Comparison of ENCODE assay signal across 30 cellular contexts in genomic region chr1:68706639-68707317, GRCh38.
"Had no signal": no experiment of that assay in that cellular context is flagged by ENCODE, and none has a peak within 500 bp of the region (broad histone marks: within the 10 kb centered on the region; RNA-seq: fewer than 3 reads in every experiment).

No MANE protein-coding gene starts in this region.

- H3K27ac ChIP-seq: body of pancreas, cardiac muscle cell, esophagus squamous epithelium, gastrocnemius medialis, stomach, suprapubic skin, transverse colon, uterus, VCaP had no signal

- ATAC-seq: activated CD4-positive, CD25-positive, alpha-beta regulatory T cell treated with anti-CD3 and anti-CD28 coated beads, Interleukin-2, amount 50 U/mL, for 24 hours; activated CD8-positive, alpha-beta T cell treated with anti-CD3 and anti-CD28 coated beads for 36 hours; body of pancreas; gastrocnemius medialis; left ventricle myocardium superior; naive thymus-derived CD8-positive, alpha-beta T cell; stimulated activated memory B cell treated with anti-CD40 and anti-IgM and Interleukin-4, amounts not matched to agents 10 μg/mL and 1 μg/mL and 100 μg/mL, for 72 hours had no signal

- H3K4me3 Mint-ChIP-seq: activated CD4-positive, alpha-beta T cell treated with anti-CD3 and anti-CD28 coated beads, Interleukin-2, amount 10 ng/mL, durations not matched to agents 24 days and 14 days; activated CD8-positive, alpha-beta T cell treated with anti-CD3 and anti-CD28 coated beads for 36 hours; activated naive CD4-positive, alpha-beta T cell treated with anti-CD3 and anti-CD28 coated beads, Interleukin-2, amount 50 U/mL, for 24 hours; activated T-helper 1 cell treated with anti-CD3 and anti-CD28 coated beads, Interleukin-12 subunit alpha, Interleukin-12 subunit beta, Interleukin-2, Interleukin-4 antibody, amounts not matched to agents 30 ng/mL and 10 ng/mL and 1 ng/mL, durations not matched to agents 14 hours and 24 hours and 36 hours; endodermal cell; mesothelial cell of epicardium; naive thymus-derived CD8-positive, alpha-beta T cell; stimulated activated memory B cell treated with anti-CD40 and anti-IgM and Interleukin-4, amounts not matched to agents 10 μg/mL and 1 μg/mL and 100 μg/mL, for 72 hours had no signal

- H3K4me1 Mint-ChIP-seq: activated CD4-positive, alpha-beta T cell treated with anti-CD3 and anti-CD28 coated beads, Interleukin-2, amount 10 ng/mL, durations not matched to agents 24 days and 14 days; activated naive CD4-positive, alpha-beta T cell treated with anti-CD3 and anti-CD28 coated beads, Interleukin-2, amount 50 U/mL, for 24 hours; endodermal cell; mesothelial cell of epicardium; naive thymus-derived CD8-positive, alpha-beta T cell; stimulated activated memory B cell treated with anti-CD40 and anti-IgM and Interleukin-4, amounts not matched to agents 10 μg/mL and 1 μg/mL and 100 μg/mL, for 72 hours had no signal

- H3K36me3 ChIP-seq: cardiac muscle cell, esophagus squamous epithelium, gastrocnemius medialis, sigmoid colon, stomach, suprapubic skin, transverse colon, uterus had no signal

- H3K9me3 ChIP-seq: gastrocnemius medialis, suprapubic skin, uterus had no signal

- FAIRE-seq: islet of Langerhans had no signal

- H3K27me3 Mint-ChIP-seq: activated CD4-positive, alpha-beta T cell treated with anti-CD3 and anti-CD28 coated beads, Interleukin-2, amount 10 ng/mL, durations not matched to agents 24 days and 14 days; activated CD8-positive, alpha-beta T cell treated with anti-CD3 and anti-CD28 coated beads for 36 hours; activated naive CD4-positive, alpha-beta T cell treated with anti-CD3 and anti-CD28 coated beads, Interleukin-2, amount 50 U/mL, for 24 hours; progenitor cell of endocrine pancreas; stimulated activated memory B cell treated with anti-CD40 and anti-IgM and Interleukin-4, amounts not matched to agents 10 μg/mL and 1 μg/mL and 100 μg/mL, for 72 hours had no signal

- DNase-seq: activated CD4-positive, alpha-beta T cell treated with anti-CD3 and anti-CD28 coated beads, Interleukin-2, amount 10 ng/mL, durations not matched to agents 24 days and 14 days; activated CD8-positive, alpha-beta T cell treated with anti-CD3 and anti-CD28 coated beads for 36 hours; activated gamma-delta T cell; anterior cingulate cortex; body of pancreas; cortex of kidney; endodermal cell; esophagus squamous epithelium; gastrocnemius medialis; hypothalamus; left ventricle myocardium superior; mammary epithelial cell; naive thymus-derived CD8-positive, alpha-beta T cell; retina; sigmoid colon; stimulated activated CD4-positive, alpha-beta T cell treated with anti-CD3 and anti-CD28 coated beads, Interleukin-15, amount 100 ng/mL, for 24 hours; stomach; transverse colon; uterus had no signal

- H3K27me3 ChIP-seq: body of pancreas, cardiac muscle cell, esophagus squamous epithelium, gastrocnemius medialis, sigmoid colon, stomach, suprapubic skin, transverse colon, uterus had no signal

- H3K4me3 ChIP-seq: body of pancreas, cardiac muscle cell, esophagus squamous epithelium, gastrocnemius medialis, sigmoid colon, smooth muscle cell, stomach, suprapubic skin, transverse colon, uterus had no signal

- H3K27ac Mint-ChIP-seq: activated CD4-positive, alpha-beta T cell treated with anti-CD3 and anti-CD28 coated beads, Interleukin-2, amount 10 ng/mL, durations not matched to agents 24 days and 14 days; activated CD8-positive, alpha-beta T cell treated with anti-CD3 and anti-CD28 coated beads for 36 hours; activated naive CD4-positive, alpha-beta T cell treated with anti-CD3 and anti-CD28 coated beads, Interleukin-2, amount 50 U/mL, for 24 hours; activated T-helper 1 cell treated with anti-CD3 and anti-CD28 coated beads, Interleukin-12 subunit alpha, Interleukin-12 subunit beta, Interleukin-2, Interleukin-4 antibody, amounts not matched to agents 30 ng/mL and 10 ng/mL and 1 ng/mL, durations not matched to agents 14 hours and 24 hours and 36 hours; mesothelial cell of epicardium; naive thymus-derived CD8-positive, alpha-beta T cell; progenitor cell of endocrine pancreas; stimulated activated memory B cell treated with anti-CD40 and anti-IgM and Interleukin-4, amounts not matched to agents 10 μg/mL and 1 μg/mL and 100 μg/mL, for 72 hours had no signal

- H3K36me3 Mint-ChIP-seq: activated naive CD4-positive, alpha-beta T cell treated with anti-CD3 and anti-CD28 coated beads, Interleukin-2, amount 50 U/mL, for 24 hours; mesothelial cell of epicardium; stimulated activated memory B cell treated with anti-CD40 and anti-IgM and Interleukin-4, amounts not matched to agents 10 μg/mL and 1 μg/mL and 100 μg/mL, for 72 hours had no signal

- H3K4me2 ChIP-seq: smooth muscle cell had no signal

- H3K4me1 ChIP-seq: esophagus squamous epithelium, gastrocnemius medialis, stomach, suprapubic skin, transverse colon, uterus had no signal
